10 cellular contexts compared by ENCODE assay signal in genomic region chr6:156658186-156658585, GRCh38.
DNase-seq lines count a peak whose midpoint lies in the region; ATAC-seq and TF ChIP-seq lines count a peak whose summit lies in the region.
"Had no signal": no experiment of that assay in that cellular context is flagged by ENCODE, and none has a peak within 500 bp of the region (broad histone marks: within the 10 kb centered on the region; RNA-seq: fewer than 3 reads in every experiment).

No MANE protein-coding gene starts in this region.

- H3K4me3 ChIP-seq in adrenal gland (no peak overlapping the region), sigmoid colon (peak overlapping the region in 1 of 4 donors; percentile 15)

- no peak for TF ChIP-seq CTCF in adrenal gland (IDR thresholded peaks at IDR 0.05)
- TF ChIP-seq CTCF in sigmoid colon (IDR thresholded peaks at IDR 0.05): no peak
- no peak for TF ChIP-seq CTCF in WTC11 (IDR thresholded peaks at IDR 0.05)

- WGBS in adrenal gland, 4 donors: 20 to 34% (median 28%) methylated on average over 7 of the region's 7 CpGs
- 68 to 75% methylated on average over 7 of the region's 7 CpGs for WGBS in sigmoid colon, 2 donors

- peaks cover 45% of the 10 kb centered on the region for H3K4me1 Mint-ChIP-seq in WTC11

- POLR2A ChIA-PET in WTC11 (lab: Charles Lee): no interaction called here

- H3K9me3 ChIP-seq in adrenal gland (replicated peaks in 1 of 3) (no peaks in the 10 kb centered on the region), sigmoid colon (no peaks in the 10 kb centered on the region)

- H3K27me3 Mint-ChIP-seq in WTC11 (ENCODE audit: low read depth): no peaks in the 10 kb centered on the region

- CTCF ChIA-PET in WTC11 (lab: Charles Lee): interaction anchor here (1.3 kb wide), 1 partner anchor 20 kb away, joined by 4 read pairs; no protein-coding TSS in a partner anchor

- intact Hi-C loops in adrenal gland (cut with DNase I): no loop called here
- intact Hi-C loops in sigmoid colon (cut with DNase I): no loop called here

- no peaks in the 10 kb centered on the region for H3K36me3 ChIP-seq in adrenal gland (replicated peaks in 1 of 2)
- H3K36me3 ChIP-seq in sigmoid colon: no peaks in the 10 kb centered on the region

- DNase-seq in GM03348 (ENCODE audit: low spot score) (peak; percentile 79), adrenal gland (peak in 6 of 7 donors; percentile 29 to 59 (median 44)), foreskin melanocyte (peak; percentile 94), sigmoid colon (peak; percentile 68), NCI-H526 (lab: John Stamatoyannopoulos, UW) (no peak), inferior parietal cortex (ENCODE audit: extremely low spot score) (no peak), WTC11 (ENCODE audit: low spot score) (no peak), ureter (ENCODE audit: low spot score) (no peak)
- DNase-seq: NCI-H1694 treated with DMSO at 0.1 percent for 48 hours had no signal

- H3K27ac Mint-ChIP-seq in WTC11: no peak overlapping the region
- H3K27ac Mint-ChIP-seq: type B pancreatic cell had no signal

- H3K27ac ChIP-seq in adrenal gland: peak overlapping the region in 1 of 5 donors; percentile 5
- peak overlapping the region in 1 of 4 donors; percentile 39 for H3K27ac ChIP-seq in sigmoid colon

- peak in 1 of 4 donors; percentile 69 for TF ChIP-seq EP300 in sigmoid colon (IDR thresholded peaks at IDR 0.05)

- no peak overlapping the region for H3K4me3 Mint-ChIP-seq in WTC11
- H3K4me3 Mint-ChIP-seq: type B pancreatic cell had no signal

- TF ChIP-seq POLR2A in adrenal gland (IDR thresholded peaks at IDR 0.05) (no peak), sigmoid colon (IDR thresholded peaks at IDR 0.05) (no peak)

- H3K4me1 ChIP-seq in adrenal gland (replicated peaks in 1 of 2) (peaks cover 0 to 15% of the 10 kb centered on the region in 2 donors), sigmoid colon (peaks cover 0 to 18% (median 15%) of the 10 kb centered on the region in 4 donors)

- peaks cover 22% of the 10 kb centered on the region for H3K9me3 Mint-ChIP-seq in WTC11
- H3K9me3 Mint-ChIP-seq: type B pancreatic cell had no signal

- no peaks in the 10 kb centered on the region for H3K36me3 Mint-ChIP-seq in WTC11
- H3K36me3 Mint-ChIP-seq: type B pancreatic cell had no signal

- H3K27me3 ChIP-seq in adrenal gland (no peaks in the 10 kb centered on the region), sigmoid colon (no peaks in the 10 kb centered on the region)

- no peak for ATAC-seq in WTC11

TF ChIP-seq in WTC11, 78 proteins besides CTCF, POLR2A, EP300 and RAD21 (continues in another document):
- TF ChIP-seq MLX (CRISPR knock-in tag; IDR thresholded peaks at IDR 0.05) (no peak), ZNF263 (CRISPR knock-in tag; IDR thresholded peaks at IDR 0.05; ENCODE audit: low read depth) (no peak), ZSCAN18 (CRISPR knock-in tag; IDR thresholded peaks at IDR 0.05) (no peak), ZNF512 (CRISPR knock-in tag; IDR thresholded peaks at IDR 0.05; ENCODE audit: borderline replicate concordance) (no peak), ATF3 (CRISPR knock-in tag; conservative IDR thresholded peaks at IDR 0.05) (no peak), MAX (CRISPR knock-in tag; IDR thresholded peaks at IDR 0.05) (no peak), USF2 (CRISPR knock-in tag; IDR thresholded peaks at IDR 0.05) (no peak), RORB (CRISPR knock-in tag; IDR thresholded peaks at IDR 0.05) (no peak), ERG (CRISPR knock-in tag; IDR thresholded peaks at IDR 0.05) (no peak), SMAD3 (CRISPR knock-in tag; IDR thresholded peaks at IDR 0.05; ENCODE audit: borderline replicate concordance) (no peak), GRHL2 (CRISPR knock-in tag; IDR thresholded peaks at IDR 0.05; ENCODE audit: insufficient replicate concordance, severe bottlenecking) (no peak), RELA (CRISPR knock-in tag; IDR thresholded peaks at IDR 0.05; ENCODE audit: borderline replicate concordance) (no peak), FOXP4 (CRISPR knock-in tag; IDR thresholded peaks at IDR 0.05) (no peak), ZNF219 (CRISPR knock-in tag; IDR thresholded peaks at IDR 0.05; ENCODE audit: borderline replicate concordance) (no peak)

Comparison
In these comparisons a context has a peak if more than half of its experiments do, and no peak if none do; other contexts are left out.
1. DNase-seq: peak in GM03348 (single experiment), adrenal gland (6 of 7), foreskin melanocyte (single experiment) and sigmoid colon (single experiment); none in NCI-H526 (0 of 2), inferior parietal cortex (single experiment), WTC11 (single experiment) and ureter (single experiment).